1 cellular context compared by ENCODE assay signal in genomic region chr16:88658714-88659113, GRCh38.
TF ChIP-seq lines count a peak whose summit lies in the region.

No MANE protein-coding gene starts in this region.

TF ChIP-seq in HepG2, 621 proteins besides CTCF, POLR2A, EP300 and RAD21:
- TF ChIP-seq MIXL1 (CRISPR knock-in tag; IDR thresholded peaks at IDR 0.05) (no peak), MTA1 (CRISPR knock-in tag; IDR thresholded peaks at IDR 0.05; ENCODE audit: borderline replicate concordance) (0 out of 2 replicates have a peak, but pooled peaks have one; percentile 35), THRA (CRISPR knock-in tag; IDR thresholded peaks at IDR 0.05; ENCODE audit: borderline replicate concordance) (no peak), MED13 (CRISPR knock-in tag; IDR thresholded peaks at IDR 0.05) (no peak), PHF5A (CRISPR knock-in tag; IDR thresholded peaks at IDR 0.05; ENCODE audit: low read depth, unreplicated experiment) (no peak), ZNF747 (CRISPR knock-in tag; IDR thresholded peaks at IDR 0.05; ENCODE audit: borderline replicate concordance) (0 out of 2 replicates have a peak, but pooled peaks have one; percentile 11)
